In genomic region chr19:49850487-49851342, GRCh38 we compare ENCODE assay signal across 8 cellular contexts. TPM values are rescaled to one million over a fixed set of nuclear protein-coding genes. Genes with fewer than 3 reads are reported as not detected.
DNase-seq lines count a peak whose midpoint lies in the region; ATAC-seq and TF ChIP-seq lines count a peak whose summit lies in the region.

Gene PTOV1 (plus strand): TSS chr19:49851159.

- peak; percentile 91 for ATAC-seq in omental fat pad (ENCODE audit: low FRiP score)

- H3K36me3 ChIP-seq in SK-N-MC (ENCODE audit: insufficient read depth, low read length), result peaks cover 42% of the 10 kb centered on the region

- H3K9me3 Mint-ChIP-seq in HFFc6, result peaks cover 11% of the 10 kb centered on the region

- peak within 1 kb of the TSS; percentile 99 for H3K27ac ChIP-seq in SK-N-MC
- H3K27ac ChIP-seq in temporal lobe (ENCODE audit: low read depth, low read length), result peak within 1 kb of the TSS; percentile 99

- H3K4me3 ChIP-seq in SK-N-MC, result peak within 1 kb of the TSS; percentile 95

- peak within 1 kb of the TSS; percentile 97 for H3K27ac Mint-ChIP-seq in HFFc6

- H3K9me3 ChIP-seq in SK-N-MC (ENCODE audit: low read depth, low read length), result no peaks in the 10 kb centered on the region

- peaks cover 47% of the 10 kb centered on the region for H3K4me1 Mint-ChIP-seq in HFFc6 (ENCODE audit: low read depth)

- DNase-seq in GF-D8 (lab: John Stamatoyannopoulos, UW) (peak; percentile 74), HFFc6 (peak; percentile 82), NCI-H1048 (lab: John Stamatoyannopoulos, UW) (peak; percentile 81), SK-N-MC (ENCODE audit: low read depth, low spot score) (peak; percentile 66), glomerular endothelial cell (ENCODE audit: extremely low read depth, low read depth, low spot score) (no peak), omental fat pad (ENCODE audit: low spot score) (peak; percentile 79)
- peak; percentile 88 for DNase-seq in activated naive CD4-positive, alpha-beta T cell treated with anti-CD3 and anti-CD28 coated beads, Interleukin-2, amount 50 U/mL, for 16 hours

- peaks cover 24% of the 10 kb centered on the region for H3K36me3 Mint-ChIP-seq in HFFc6 (ENCODE audit: low read depth)

- TF ChIP-seq CTCF in HFFc6 (IDR thresholded peaks at IDR 0.05) (no peak), omental fat pad (IDR thresholded peaks at IDR 0.05) (no peak)

- peak within 1 kb of the TSS; percentile 90 for H3K4me3 Mint-ChIP-seq in HFFc6

- peaks cover 10% of the 10 kb centered on the region for H3K27me3 Mint-ChIP-seq in HFFc6 (ENCODE audit: insufficient read depth)

- H3K9ac ChIP-seq in SK-N-MC (ENCODE audit: insufficient read length), result peak within 1 kb of the TSS; percentile 91

RNA-seq across cellular contexts. Expression of gene PTOV1, which starts in this region (rescaled TPM):
- 100 to 1,000 TPM; 157 to 176 (median 162) TPM for total RNA-seq in HFFc6 (2021; fragmentation: NEBNext Ultra II Directional; extraction: Animal tissue kit (Norgen Biotek cat#: 25700))
- 88.0 and 137 TPM in 2 replicates for total RNA-seq in glomerular endothelial cell
- 10 to 100 TPM; 37.3 to 64.8 (median 58.1) TPM for total RNA-seq in omental fat pad
- 84.8 TPM for total RNA-seq in temporal lobe
